ENCODE assay signal across 17 cellular contexts in the genomic region with DNA sequence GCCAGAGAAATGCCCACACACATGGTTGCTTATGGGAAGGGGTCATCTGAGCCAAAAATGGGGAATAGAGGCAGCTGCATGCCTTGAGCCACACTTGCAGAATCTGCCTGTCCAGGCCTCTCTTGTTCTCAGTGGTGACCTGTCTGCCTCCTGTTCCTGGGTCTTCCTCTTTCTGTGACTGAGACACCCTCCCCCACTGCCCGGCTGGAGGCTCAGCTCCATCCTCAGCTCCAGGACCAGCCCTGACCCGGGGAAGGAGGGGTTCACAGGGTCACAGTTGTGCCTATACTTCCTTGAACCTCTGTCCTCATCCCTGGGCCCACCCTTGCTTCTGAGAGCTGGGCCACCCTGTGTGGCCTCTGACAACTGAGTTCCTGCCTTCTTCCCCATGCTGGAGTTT. TPM values are rescaled to one million over a fixed set of nuclear protein-coding genes. Genes with fewer than 3 reads are reported as not detected.
"Had no signal": no experiment of that assay in that cellular context is flagged by ENCODE, and none has a peak within 500 bp of the region (broad histone marks: within the 10 kb centered on the region; RNA-seq: fewer than 3 reads in every experiment).

No MANE protein-coding gene starts in this region.

- ATAC-seq: activated CD8-positive, alpha-beta T cell treated with anti-CD3 and anti-CD28 coated beads, Interleukin-2, amount 10 ng/mL, durations not matched to agents 7 days and 5 days; activated T-cell treated with anti-CD3 and anti-CD28 coated beads, Interleukin-2, amount 50 U/mL, for 72 hours; body of pancreas; naive thymus-derived CD4-positive, alpha-beta T cell had no signal

- H3K27ac Mint-ChIP-seq: activated B cell treated with CpG ODN at 0.5 μM for 24 hours; activated CD8-positive, alpha-beta T cell treated with anti-CD3 and anti-CD28 coated beads, Interleukin-2, amount 10 ng/mL, durations not matched to agents 7 days and 5 days; activated naive CD8-positive, alpha-beta T cell treated with anti-CD3 and anti-CD28 coated beads for 36 hours; activated T-cell treated with anti-CD3 and anti-CD28 coated beads, Interleukin-2, amount 50 U/mL, for 72 hours; progenitor cell of endocrine pancreas had no signal

- H3K36me3 Mint-ChIP-seq: activated naive CD8-positive, alpha-beta T cell treated with anti-CD3 and anti-CD28 coated beads for 36 hours; naive thymus-derived CD4-positive, alpha-beta T cell had no signal

- H3K9me3 Mint-ChIP-seq: activated B cell treated with CpG ODN at 0.5 μM for 24 hours; activated naive CD8-positive, alpha-beta T cell treated with anti-CD3 and anti-CD28 coated beads for 36 hours; activated T-cell treated with anti-CD3 and anti-CD28 coated beads, Interleukin-2, amount 50 U/mL, for 72 hours had no signal

- H3K4me3 Mint-ChIP-seq: activated B cell treated with CpG ODN at 0.5 μM for 24 hours; activated CD8-positive, alpha-beta T cell treated with anti-CD3 and anti-CD28 coated beads, Interleukin-2, amount 10 ng/mL, durations not matched to agents 7 days and 5 days; activated naive CD8-positive, alpha-beta T cell treated with anti-CD3 and anti-CD28 coated beads for 36 hours; activated T-cell treated with anti-CD3 and anti-CD28 coated beads, Interleukin-2, amount 50 U/mL, for 72 hours; naive thymus-derived CD4-positive, alpha-beta T cell had no signal

- H3K4me1 Mint-ChIP-seq: activated B cell treated with CpG ODN at 0.5 μM for 24 hours; activated naive CD8-positive, alpha-beta T cell treated with anti-CD3 and anti-CD28 coated beads for 36 hours had no signal

- DNase-seq: activated B cell treated with CpG ODN at 0.5 μM for 24 hours; activated CD4-positive, alpha-beta T cell treated with anti-CD3 and anti-CD28 coated beads for 48 hours; activated CD8-positive, alpha-beta memory T cell treated with anti-CD3 and anti-CD28 coated beads, Interleukin-2, amount 50 U/mL, for 4 hours; activated CD8-positive, alpha-beta T cell treated with anti-CD3 and anti-CD28 coated beads, Interleukin-2, amount 10 ng/mL, durations not matched to agents 7 days and 5 days; activated naive CD8-positive, alpha-beta T cell treated with anti-CD3 and anti-CD28 coated beads for 36 hours; activated T-cell treated with anti-CD3 and anti-CD28 coated beads, Interleukin-2, amount 50 U/mL, for 72 hours; amygdala; body of pancreas; caudate nucleus; colonic mucosa; effector CD4-positive, alpha-beta T cell; islet precursor cell; naive thymus-derived CD4-positive, alpha-beta T cell; nucleus accumbens; stimulated activated CD4-positive, alpha-beta T cell treated with anti-CD3 and anti-CD28 coated beads, Interleukin-15, amount 100 ng/mL, for 24 hours; stimulated activated CD4-positive, alpha-beta T cell treated with anti-CD3 and anti-CD28 coated beads, Interleukin-4, amount 100 ng/mL, for 4 hours had no signal

RNA-seq across cellular contexts. Expression of a gene that starts 52.3 kb away (rescaled TPM):
- total RNA-seq: progenitor cell of endocrine pancreas had no signal
- polyA plus RNA-seq: naive thymus-derived CD4-positive, alpha-beta T cell had no signal
